In the genomic region with DNA sequence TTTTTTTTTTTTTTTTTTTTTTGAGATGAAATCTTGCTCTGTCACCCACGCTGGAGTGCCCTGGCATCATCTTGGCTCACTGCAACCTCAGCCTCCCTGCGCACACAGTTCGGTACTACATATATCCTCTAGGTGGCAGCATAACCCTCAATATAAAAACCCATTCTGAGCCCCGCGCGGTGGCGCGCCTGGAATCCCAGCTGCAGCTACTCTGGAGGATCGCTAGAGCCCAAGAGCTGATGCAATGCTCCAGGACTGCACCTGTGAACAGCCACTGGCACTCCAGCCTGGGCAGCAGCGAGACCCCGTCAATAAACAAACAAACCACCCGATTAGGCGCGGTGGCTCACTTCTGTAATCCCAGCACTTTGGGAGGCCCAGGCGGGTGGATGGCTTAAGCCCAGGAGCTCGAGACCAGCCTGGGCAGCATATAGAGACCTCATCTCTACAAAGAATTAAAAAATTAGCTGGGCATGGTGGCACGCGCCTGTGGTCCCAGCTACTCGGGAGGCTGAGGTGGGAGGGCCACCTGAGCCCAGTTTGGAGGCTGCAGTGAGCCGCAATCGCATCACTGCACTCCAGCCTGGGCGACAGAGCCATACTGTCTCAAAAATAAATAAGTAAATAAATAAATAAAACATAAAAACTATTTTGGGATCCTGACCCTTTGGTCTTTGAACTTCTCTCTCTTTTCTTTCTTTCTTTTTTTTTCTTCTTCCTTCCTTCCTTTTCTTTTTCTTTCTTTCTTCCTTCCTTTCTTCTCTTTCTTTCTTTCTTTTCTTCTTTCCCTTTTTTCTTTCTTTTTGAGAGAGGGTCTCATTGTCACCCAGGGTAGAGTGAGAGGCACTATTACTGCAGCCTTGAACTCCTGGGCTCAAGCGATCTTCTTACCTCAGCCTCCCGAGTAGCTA, we compare ENCODE assay signal across 8 cellular contexts. TPM values are rescaled to one million over a fixed set of nuclear protein-coding genes. Genes with fewer than 3 reads are reported as not detected.
DNase-seq lines count a peak whose midpoint lies in the region; ATAC-seq, FAIRE-seq and TF ChIP-seq lines count a peak whose summit lies in the region.

No MANE protein-coding gene starts in this region.

- no peaks in the 10 kb centered on the region for H3K9me3 ChIP-seq in left lung

- peak overlapping the region; percentile 60 for H3K27ac Mint-ChIP-seq in activated CD4-positive, alpha-beta T cell treated with anti-CD3 and anti-CD28 coated beads, Interleukin-2, amount 10 ng/mL, durations not matched to agents 7 days and 5 days

- H3K36me3 Mint-ChIP-seq in activated CD4-positive, alpha-beta T cell treated with anti-CD3 and anti-CD28 coated beads, Interleukin-2, amount 10 ng/mL, durations not matched to agents 7 days and 5 days (ENCODE audit: low read depth): no peaks in the 10 kb centered on the region

- peaks cover 10% of the 10 kb centered on the region for H3K4me1 Mint-ChIP-seq in activated CD4-positive, alpha-beta T cell treated with anti-CD3 and anti-CD28 coated beads, Interleukin-2, amount 10 ng/mL, durations not matched to agents 7 days and 5 days

- H3K27me3 ChIP-seq in left lung: peaks cover 0 to 6% of the 10 kb centered on the region in 2 donors

- H3K36me3 ChIP-seq in left lung: no peaks in the 10 kb centered on the region

- H3K27ac ChIP-seq in left lung: no peak overlapping the region

- DNase-seq in AML-193 (lab: John Stamatoyannopoulos, UW): peak; percentile 83 to 87
- DNase-seq in GM19239 (ENCODE audit: insufficient read length, low spot score): peak; percentile 40
- DNase-seq in NCI-H69 (lab: John Stamatoyannopoulos, UW): peak; percentile 93
- peak; percentile 79 for DNase-seq in activated CD4-positive, alpha-beta T cell treated with anti-CD3 and anti-CD28 coated beads, Interleukin-2, amount 10 ng/mL, durations not matched to agents 7 days and 5 days
- peak; percentile 92 for DNase-seq in choroid plexus epithelial cell (ENCODE audit: low read depth)
- DNase-seq in left lung: peak; percentile 89 to 96
- DNase-seq in stimulated activated CD4-positive, alpha-beta T cell treated with anti-CD3 and anti-CD28 coated beads, Interleukin-4, amount 100 ng/mL, for 48 hours (ENCODE audit: low read depth in 2 of 2): peak; percentile 65 to 71

- CTCF ChIA-PET in activated CD4-positive, alpha-beta T cell treated with anti-CD3 and anti-CD28 coated beads, Interleukin-2, amount 10 ng/mL, durations not matched to agents 7 days and 5 days (lab: Charles Lee): interaction anchor here (0.6 to 2.7 kb wide), 13 partner anchors 11 to 817 kb away, joined by 3 to 16 read pairs (median 4); partner anchors contain the start of genes AKAP10 and SPECC1

- peak; percentile 96 for FAIRE-seq in GM19239 (lab: Jason Lieb, UNC)

- no peak overlapping the region for H3K4me3 Mint-ChIP-seq in activated CD4-positive, alpha-beta T cell treated with anti-CD3 and anti-CD28 coated beads, Interleukin-2, amount 10 ng/mL, durations not matched to agents 7 days and 5 days

- POLR2A ChIA-PET in activated CD4-positive, alpha-beta T cell treated with anti-CD3 and anti-CD28 coated beads, Interleukin-2, amount 10 ng/mL, durations not matched to agents 7 days and 5 days (lab: Charles Lee): interaction anchor here (0.7 kb wide), 1 partner anchor 270 kb away, joined by 5 read pairs; no protein-coding TSS in a partner anchor

- H3K4me3 ChIP-seq in choroid plexus epithelial cell (ENCODE audit: low read depth, low read length) (no peak overlapping the region), left lung (no peak overlapping the region)

- H3K4me1 ChIP-seq in left lung: peaks cover 4 to 6% of the 10 kb centered on the region in 2 donors

- H3K27me3 Mint-ChIP-seq in activated CD4-positive, alpha-beta T cell treated with anti-CD3 and anti-CD28 coated beads, Interleukin-2, amount 10 ng/mL, durations not matched to agents 7 days and 5 days: peaks cover 8% of the 10 kb centered on the region

- TF ChIP-seq CTCF in choroid plexus epithelial cell (conservative IDR thresholded peaks at IDR 0.05; ENCODE audit: low read depth, low read length): peak; percentile 81
- peak; percentile 75 to 90 for TF ChIP-seq CTCF in left lung (IDR thresholded peaks at IDR 0.05)

- no peaks in the 10 kb centered on the region for H3K9me3 Mint-ChIP-seq in activated CD4-positive, alpha-beta T cell treated with anti-CD3 and anti-CD28 coated beads, Interleukin-2, amount 10 ng/mL, durations not matched to agents 7 days and 5 days

- intact Hi-C loops in left lung (cut with DNase I): loop anchor here in 1 of 2 donors (5.0 kb wide), 1 partner anchor 124 kb away; no protein-coding TSS in a partner anchor

- ATAC-seq in HG03571 (IDR thresholded peaks at IDR 0.05; ENCODE audit: unreplicated experiment): peak; percentile 78
- peak; percentile 100 for ATAC-seq in left lung

RNA-seq across cellular contexts. Expression of gene AKAP10, which starts 15.4 kb away (rescaled TPM):
- total RNA-seq in activated CD4-positive, alpha-beta T cell treated with anti-CD3 and anti-CD28 coated beads, Interleukin-2, amount 10 ng/mL, durations not matched to agents 7 days and 5 days: 10 to 100 TPM; 38.8 to 45.6 TPM
- total RNA-seq in left lung: 10 to 100 TPM; 32.7 to 35.2 TPM

RNA-seq across cellular contexts. Expression of gene SPECC1, which starts 16.1 kb away (rescaled TPM):
- 1 to 10 TPM; 3.7 to 4.9 TPM for total RNA-seq in activated CD4-positive, alpha-beta T cell treated with anti-CD3 and anti-CD28 coated beads, Interleukin-2, amount 10 ng/mL, durations not matched to agents 7 days and 5 days
- 10 to 100 TPM; 25.2 to 38.3 TPM for total RNA-seq in left lung

Comparison
In these comparisons a context has a peak if more than half of its experiments do, and no peak if none do; other contexts are left out.
1. DNase-seq: peak in every context shown above with its lines; median percentile 93 in NCI-H69; 92 in left lung; 92 in choroid plexus epithelial cell; 85 in AML-193; 79 in activated CD4-positive, alpha-beta T cell treated with anti-CD3 and anti-CD28 coated beads, Interleukin-2, amount 10 ng/mL, durations not matched to agents 7 days and 5 days; 68 in stimulated activated CD4-positive, alpha-beta T cell treated with anti-CD3 and anti-CD28 coated beads, Interleukin-4, amount 100 ng/mL, for 48 hours; 40 in GM19239.
2. RNA of gene SPECC1, which starts 16.1 kb away (total RNA-seq): 25.2 to 38.3 TPM in left lung; 3.7 to 4.9 TPM in activated CD4-positive, alpha-beta T cell treated with anti-CD3 and anti-CD28 coated beads, Interleukin-2, amount 10 ng/mL, durations not matched to agents 7 days and 5 days; every median in the first group is over 4 times any median in the second.